In genomic region chr22:19178065-19178658, GRCh38 we compare ENCODE assay signal across 8 cellular contexts. TPM values are rescaled to one million over a fixed set of nuclear protein-coding genes. Genes with fewer than 3 reads are reported as not detected.
DNase-seq lines count a peak whose midpoint lies in the region; ATAC-seq lines count a peak whose summit lies in the region.

No MANE protein-coding gene starts in this region.

- peak overlapping the region; percentile 96 for H3K4me3 ChIP-seq in trophoblast cell (ENCODE audit: low read depth, low read length)

- H3K36me3 Mint-ChIP-seq in activated naive CD4-positive, alpha-beta T cell treated with anti-CD3 and anti-CD28 coated beads for 36 hours (ENCODE audit: low read depth) = peaks cover 1% of the 10 kb centered on the region

- peaks cover 33 to 47% of the 10 kb centered on the region in 2 experiments for H3K4me1 ChIP-seq in trophoblast cell (ENCODE audit: control insufficient read depth in 1 of 2, insufficient read depth in 2 of 2, low read length in 2 of 2)

- no peaks in the 10 kb centered on the region for H3K27me3 Mint-ChIP-seq in activated naive CD4-positive, alpha-beta T cell treated with anti-CD3 and anti-CD28 coated beads for 36 hours (ENCODE audit: low read depth)

- peak overlapping the region; percentile 65 for H3K4me3 Mint-ChIP-seq in activated naive CD4-positive, alpha-beta T cell treated with anti-CD3 and anti-CD28 coated beads for 36 hours

- H3K36me3 ChIP-seq in trophoblast cell (ENCODE audit: control insufficient read depth in 1 of 2, insufficient read depth in 2 of 2, low read length in 2 of 2) = peaks cover 22 to 24% of the 10 kb centered on the region in 2 experiments

- peak overlapping the region; percentile 89 for H3K4me2 ChIP-seq in trophoblast cell (ENCODE audit: low read length)

- H2BK120ac ChIP-seq in trophoblast cell (ENCODE audit: insufficient read depth, low read length, poor library complexity) = peak overlapping the region; percentile 57

- H3K4me1 Mint-ChIP-seq in activated naive CD4-positive, alpha-beta T cell treated with anti-CD3 and anti-CD28 coated beads for 36 hours (ENCODE audit: low read depth) = peaks cover 39% of the 10 kb centered on the region

- H3K27ac Mint-ChIP-seq in activated naive CD4-positive, alpha-beta T cell treated with anti-CD3 and anti-CD28 coated beads for 36 hours = no peak overlapping the region

- peak overlapping the region; percentile 72 for H3K4ac ChIP-seq in trophoblast cell (ENCODE audit: low read depth, low read length)

- H4K12ac ChIP-seq in trophoblast cell (ENCODE audit: low read depth, low read length) = peak overlapping the region; percentile 60

- peaks cover 1% of the 10 kb centered on the region for H3K9me3 ChIP-seq in trophoblast cell (ENCODE audit: insufficient read depth, low read depth, low read length)

- DNase-seq in NCI-H146 (lab: John Stamatoyannopoulos, UW) (peak; percentile 56), NCI-H146 treated with DMSO at 0.1 percent for 48 hours (lab: John Stamatoyannopoulos, UW; ENCODE audit: unreplicated experiment) (no peak), NCI-H69 (lab: John Stamatoyannopoulos, UW) (peak; percentile 85), Right ventricle myocardium superior (peak; percentile 63), trophoblast cell (peak; percentile 18 to 52), NCI-H510A treated with DMSO at 0.1 percent for 48 hours (lab: John Stamatoyannopoulos, UW) (no peak)
- peak; percentile 41 for DNase-seq in activated naive CD4-positive, alpha-beta T cell treated with anti-CD3 and anti-CD28 coated beads for 36 hours

- no peak overlapping the region for H2BK12ac ChIP-seq in trophoblast cell (ENCODE audit: low read length)

- H3K79me2 ChIP-seq in trophoblast cell (ENCODE audit: control insufficient read depth, insufficient read depth, low read length, poor library complexity) = peaks cover 14% of the 10 kb centered on the region

- intact Hi-C loops in activated naive CD4-positive, alpha-beta T cell treated with anti-CD3 and anti-CD28 coated beads for 36 hours (cut with micrococcal nuclease) = loop anchor here (2.0 to 5.0 kb wide), 4 partner anchors 33 to 254 kb away; partner anchors contain the start of genes DGCR2, ESS2, HIRA and MRPL40
- intact Hi-C loops in Right ventricle myocardium superior (cut with DNase I) = no loop called here

- H2AFZ ChIP-seq in trophoblast cell (ENCODE audit: insufficient read depth, low read length, poor library complexity) = peak overlapping the region; percentile 77

- H3K79me1 ChIP-seq in trophoblast cell (ENCODE audit: low read length) = peaks cover 14% of the 10 kb centered on the region

- peak overlapping the region; percentile 79 for H2BK5ac ChIP-seq in trophoblast cell (ENCODE audit: low read depth, low read length, poor library complexity)

- peak overlapping the region; percentile 47 for H3K14ac ChIP-seq in trophoblast cell (ENCODE audit: low read length)

- peak overlapping the region; percentile 81 for H4K91ac ChIP-seq in trophoblast cell (ENCODE audit: low read depth, low read length)

- WGBS in trophoblast cell (ENCODE audit: extremely low coverage, insufficient coverage, insufficient read length) = no CpG with 5 or more reads among the region's 80 CpGs

- CTCF ChIA-PET in activated naive CD4-positive, alpha-beta T cell treated with anti-CD3 and anti-CD28 coated beads for 36 hours (lab: Charles Lee) = interaction anchor here (0.6 to 1.7 kb wide), 5 partner anchors 13 to 709 kb away, joined by 3 to 5 read pairs (median 3); partner anchors contain the start of gene UFD1

- no peak overlapping the region for H3K23ac ChIP-seq in trophoblast cell (ENCODE audit: low read length)

- H3K27ac ChIP-seq in trophoblast cell (ENCODE audit: low read depth, low read length) = peak overlapping the region; percentile 84

- H2AK5ac ChIP-seq in trophoblast cell (ENCODE audit: low read length) = peak overlapping the region; percentile 80

- peak overlapping the region; percentile 89 for H3K9ac ChIP-seq in trophoblast cell (ENCODE audit: low read length)

- H4K8ac ChIP-seq in trophoblast cell (ENCODE audit: low read depth, low read length) = peak overlapping the region; percentile 84

- no peaks in the 10 kb centered on the region for H3K27me3 ChIP-seq in trophoblast cell (ENCODE audit: insufficient read depth, low read length)

- H3K9me3 Mint-ChIP-seq in activated naive CD4-positive, alpha-beta T cell treated with anti-CD3 and anti-CD28 coated beads for 36 hours = no peaks in the 10 kb centered on the region

- H3K18ac ChIP-seq in trophoblast cell (ENCODE audit: low read length) = peak overlapping the region; percentile 95

- ATAC-seq in HG02588 (IDR thresholded peaks at IDR 0.05; ENCODE audit: unreplicated experiment) (peak; percentile 33), Right ventricle myocardium superior (ENCODE audit: poor library complexity) (peak; percentile 4)

RNA-seq across cellular contexts. Expression of gene SLC25A1, which starts 0.4 kb away (rescaled TPM):
- total RNA-seq in activated naive CD4-positive, alpha-beta T cell treated with anti-CD3 and anti-CD28 coated beads for 36 hours = 10 to 100 TPM; 54.0 to 58.4 TPM
- total RNA-seq in Right ventricle myocardium superior = 26.6 TPM
- polyA plus RNA-seq in trophoblast cell (2013) = 98.4 and 99.2 TPM in 2 replicates

RNA-seq across cellular contexts. Expression of gene GSC2, which starts 28.1 kb away (rescaled TPM):
- not detected for total RNA-seq in activated naive CD4-positive, alpha-beta T cell treated with anti-CD3 and anti-CD28 coated beads for 36 hours
- total RNA-seq in Right ventricle myocardium superior = not detected
- polyA plus RNA-seq in trophoblast cell (2013) = not detected in 2 replicates

RNA-seq across cellular contexts. Expression of gene ESS2, which starts 33.7 kb away (rescaled TPM):
- 10 to 100 TPM in 1 of 2 experiments, 1 to 10 TPM in 1; 9.9 to 11.0 TPM for total RNA-seq in activated naive CD4-positive, alpha-beta T cell treated with anti-CD3 and anti-CD28 coated beads for 36 hours
- 6.7 TPM for total RNA-seq in Right ventricle myocardium superior
- 10.5 and 10.8 TPM in 2 replicates for polyA plus RNA-seq in trophoblast cell (2013)

RNA-seq across cellular contexts. Expression of gene TSSK2, which starts 47.1 kb away (rescaled TPM):
- total RNA-seq in activated naive CD4-positive, alpha-beta T cell treated with anti-CD3 and anti-CD28 coated beads for 36 hours = not detected
- total RNA-seq in Right ventricle myocardium superior = not detected
- polyA plus RNA-seq in trophoblast cell (2013) = not detected in 2 replicates

RNA-seq across cellular contexts. Expression of gene DGCR2, which starts 56.0 kb away (rescaled TPM):
- 10 to 100 TPM; 15.4 to 16.4 TPM for total RNA-seq in activated naive CD4-positive, alpha-beta T cell treated with anti-CD3 and anti-CD28 coated beads for 36 hours
- total RNA-seq in Right ventricle myocardium superior = 29.7 TPM
- polyA plus RNA-seq in trophoblast cell (2013) = 38.8 and 39.4 TPM in 2 replicates

Comparison
In these comparisons a context has a peak if more than half of its experiments do, and no peak if none do; other contexts are left out.
1. DNase-seq: peak in NCI-H146 (single experiment), NCI-H69 (single experiment), activated naive CD4-positive, alpha-beta T cell treated with anti-CD3 and anti-CD28 coated beads for 36 hours (single experiment), Right ventricle myocardium superior (single experiment) and trophoblast cell (2 of 2); none in NCI-H146 treated with DMSO at 0.1 percent for 48 hours (single experiment) and NCI-H510A treated with DMSO at 0.1 percent for 48 hours (single experiment).